Comparison of ENCODE assay signal across 19 cellular contexts in the genomic region with DNA sequence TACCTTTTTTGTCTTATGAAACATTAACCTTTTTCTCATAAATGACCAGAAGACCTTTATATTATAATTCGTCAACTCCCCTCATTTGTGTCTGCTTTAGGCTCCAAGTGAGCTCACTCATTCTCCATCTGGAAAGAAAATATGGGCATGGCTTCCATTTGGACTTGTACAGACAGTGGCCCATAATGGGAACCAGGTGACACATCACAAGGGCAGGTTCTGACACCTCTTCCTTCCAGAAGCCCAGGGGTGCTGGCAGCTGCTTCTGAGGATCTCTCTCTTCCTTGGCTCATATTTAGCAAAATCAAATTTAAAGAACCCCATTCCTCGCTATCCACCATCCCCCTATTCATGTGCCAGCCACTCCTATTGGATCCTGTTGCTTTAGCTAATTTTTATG.
DNase-seq lines count a peak whose midpoint lies in the region; ATAC-seq and TF ChIP-seq lines count a peak whose summit lies in the region.
"Had no signal": no experiment of that assay in that cellular context is flagged by ENCODE, and none has a peak within 500 bp of the region (broad histone marks: within the 10 kb centered on the region; RNA-seq: fewer than 3 reads in every experiment).

No MANE protein-coding gene starts in this region.

- H3K36me3 ChIP-seq in PC-3 (ENCODE audit: low read depth, low read length) = no peaks in the 10 kb centered on the region
- no peaks in the 10 kb centered on the region for H3K36me3 ChIP-seq in SJCRH30
- H3K36me3 ChIP-seq: HAP-1 had no signal

- peak overlapping the region; percentile 17; the same call in 1 of the 2 replicates for H2AFZ ChIP-seq in PC-3 (ENCODE audit: low read length)
- H2AFZ ChIP-seq: GM23248 had no signal

- H3K27me3 Mint-ChIP-seq in activated CD4-positive, alpha-beta T cell treated with anti-CD3 and anti-CD28 coated beads, Interleukin-2, amount 10 ng/mL, durations not matched to agents 24 days and 14 days = no peaks in the 10 kb centered on the region
- H3K27me3 Mint-ChIP-seq in activated CD4-positive, alpha-beta T cell treated with anti-CD3 and anti-CD28 coated beads, Interleukin-2, amount 10 ng/mL, durations not matched to agents 7 days and 5 days = no peaks in the 10 kb centered on the region
- H3K27me3 Mint-ChIP-seq: CD4-positive, alpha-beta memory T cell; IgD-negative memory B cell had no signal

- H3K27ac Mint-ChIP-seq in activated CD4-positive, alpha-beta T cell treated with anti-CD3 and anti-CD28 coated beads, Interleukin-2, amount 10 ng/mL, durations not matched to agents 24 days and 14 days = no peak overlapping the region
- H3K27ac Mint-ChIP-seq in activated CD4-positive, alpha-beta T cell treated with anti-CD3 and anti-CD28 coated beads, Interleukin-2, amount 10 ng/mL, durations not matched to agents 7 days and 5 days = no peak overlapping the region
- H3K27ac Mint-ChIP-seq: CD14-positive monocyte; CD4-positive, alpha-beta memory T cell; IgD-negative memory B cell had no signal

- TF ChIP-seq CTCF in PC-3 (conservative IDR thresholded peaks at IDR 0.05; ENCODE audit: low read depth, low read length) (no peak), epithelial cell of esophagus (IDR thresholded peaks at IDR 0.05; ENCODE audit: insufficient read depth, low read depth, low read length, missing control alignments) (no peak), foreskin keratinocyte (conservative IDR thresholded peaks at IDR 0.05) (no peak)

- H3K27me3 ChIP-seq in PC-3 (ENCODE audit: low read length) = no peaks in the 10 kb centered on the region
- no peaks in the 10 kb centered on the region for H3K27me3 ChIP-seq in foreskin keratinocyte
- 0 out of 2 replicates have a peak, but pooled peaks cover 2% of the 10 kb centered on the region for H3K27me3 ChIP-seq in SJCRH30
- H3K27me3 ChIP-seq: BLaER1 had no signal

- POLR2A ChIA-PET in activated CD4-positive, alpha-beta T cell treated with anti-CD3 and anti-CD28 coated beads, Interleukin-2, amount 10 ng/mL, durations not matched to agents 7 days and 5 days (lab: Charles Lee) = no interaction called here
- POLR2A ChIA-PET in PC-3 (lab: Charles Lee; ENCODE audit: unreplicated experiment) = no interaction called here

- CTCF ChIA-PET in activated CD4-positive, alpha-beta T cell treated with anti-CD3 and anti-CD28 coated beads, Interleukin-2, amount 10 ng/mL, durations not matched to agents 7 days and 5 days (lab: Charles Lee) = interaction anchor here (1.5 kb wide), 1 partner anchor 14 kb away, joined by 3 read pairs; no protein-coding TSS in a partner anchor
- CTCF ChIA-PET in PC-3 (lab: Charles Lee) = interaction anchor here (0.5 to 1.3 kb wide), 4 partner anchors 42 to 491 kb away, joined by 3 to 6 read pairs (median 4); no protein-coding TSS in a partner anchor

- H3K4me3 Mint-ChIP-seq in activated CD4-positive, alpha-beta T cell treated with anti-CD3 and anti-CD28 coated beads, Interleukin-2, amount 10 ng/mL, durations not matched to agents 24 days and 14 days = no peak overlapping the region
- no peak overlapping the region for H3K4me3 Mint-ChIP-seq in activated CD4-positive, alpha-beta T cell treated with anti-CD3 and anti-CD28 coated beads, Interleukin-2, amount 10 ng/mL, durations not matched to agents 7 days and 5 days
- H3K4me3 Mint-ChIP-seq: CD14-positive monocyte; CD4-positive, alpha-beta memory T cell; IgD-negative memory B cell had no signal

- H3K9me3 Mint-ChIP-seq in activated CD4-positive, alpha-beta T cell treated with anti-CD3 and anti-CD28 coated beads, Interleukin-2, amount 10 ng/mL, durations not matched to agents 24 days and 14 days = no peaks in the 10 kb centered on the region
- H3K9me3 Mint-ChIP-seq in activated CD4-positive, alpha-beta T cell treated with anti-CD3 and anti-CD28 coated beads, Interleukin-2, amount 10 ng/mL, durations not matched to agents 7 days and 5 days = no peaks in the 10 kb centered on the region
- H3K9me3 Mint-ChIP-seq: CD4-positive, alpha-beta memory T cell; IgD-negative memory B cell had no signal

- no peaks in the 10 kb centered on the region for H3F3A ChIP-seq in PC-3 (ENCODE audit: low read length, unreplicated experiment)

- H3K27ac ChIP-seq in PC-3 (ENCODE audit: low read length) = no peak overlapping the region
- H3K27ac ChIP-seq in foreskin keratinocyte = no peak overlapping the region
- no peak overlapping the region for H3K27ac ChIP-seq in SJCRH30
- H3K27ac ChIP-seq: BLaER1, GM23248 had no signal

- H3K4me2 ChIP-seq in PC-3 (ENCODE audit: low read length) = peak overlapping the region; percentile 21; the same call in 1 of the 2 replicates
- H3K4me2 ChIP-seq: BLaER1 had no signal

- H3K79me2 ChIP-seq in PC-3 (ENCODE audit: low read length) = no peaks in the 10 kb centered on the region

- H3K36me3 Mint-ChIP-seq in activated CD4-positive, alpha-beta T cell treated with anti-CD3 and anti-CD28 coated beads, Interleukin-2, amount 10 ng/mL, durations not matched to agents 24 days and 14 days (ENCODE audit: low read depth) = peaks cover 40% of the 10 kb centered on the region
- peaks cover 39% of the 10 kb centered on the region for H3K36me3 Mint-ChIP-seq in activated CD4-positive, alpha-beta T cell treated with anti-CD3 and anti-CD28 coated beads, Interleukin-2, amount 10 ng/mL, durations not matched to agents 7 days and 5 days (ENCODE audit: low read depth)

- intact Hi-C loops in activated CD4-positive, alpha-beta T cell treated with anti-CD3 and anti-CD28 coated beads, Interleukin-2, amount 10 ng/mL, durations not matched to agents 24 days and 14 days (cut with micrococcal nuclease) = no loop called here
- intact Hi-C loops in PC-3 (cut with micrococcal nuclease) = no loop called here

- H4K20me1 ChIP-seq in PC-3 (ENCODE audit: low read length) = no peaks in the 10 kb centered on the region
- H4K20me1 ChIP-seq: BLaER1 had no signal

- no peak overlapping the region for H3K9ac ChIP-seq in PC-3 (ENCODE audit: low read length)
- H3K9ac ChIP-seq: BLaER1, GM23248 had no signal

- no peaks in the 10 kb centered on the region for H3K9me2 ChIP-seq in PC-3 (replicated peaks; ENCODE audit: low read length)

- H3K4me1 Mint-ChIP-seq in activated CD4-positive, alpha-beta T cell treated with anti-CD3 and anti-CD28 coated beads, Interleukin-2, amount 10 ng/mL, durations not matched to agents 24 days and 14 days = peaks cover 9% of the 10 kb centered on the region
- peaks cover 4% of the 10 kb centered on the region for H3K4me1 Mint-ChIP-seq in activated CD4-positive, alpha-beta T cell treated with anti-CD3 and anti-CD28 coated beads, Interleukin-2, amount 10 ng/mL, durations not matched to agents 7 days and 5 days
- H3K4me1 Mint-ChIP-seq: CD14-positive monocyte; CD4-positive, alpha-beta memory T cell had no signal

- no peak for ATAC-seq in PC-3
- ATAC-seq in foreskin keratinocyte = peak; percentile 98
- no peak for ATAC-seq in HG03108 (IDR thresholded peaks at IDR 0.05; ENCODE audit: unreplicated experiment)
- ATAC-seq: GM12878, HepG2 had no signal

- H3K4me3 ChIP-seq in PC-3 (ENCODE audit: low read length) (no peak overlapping the region), epithelial cell of esophagus (ENCODE audit: low read length) (no peak overlapping the region), SJCRH30 (no peak overlapping the region)
- H3K4me3 ChIP-seq: BLaER1, GM12878, GM23248, HAP-1 had no signal

- H3K9me3 ChIP-seq in PC-3 (ENCODE audit: low read length) = no peaks in the 10 kb centered on the region
- H3K9me3 ChIP-seq in SJCRH30 (replicated peaks) = no peaks in the 10 kb centered on the region
- H3K9me3 ChIP-seq: BLaER1, HAP-1 had no signal

- peak; percentile 50 for DNase-seq in activated CD4-positive, alpha-beta T cell treated with anti-CD3 and anti-CD28 coated beads, Interleukin-2, amount 10 ng/mL, durations not matched to agents 24 days and 14 days
- DNase-seq in activated CD4-positive, alpha-beta T cell treated with anti-CD3 and anti-CD28 coated beads, Interleukin-2, amount 10 ng/mL, durations not matched to agents 7 days and 5 days = no peak
- DNase-seq in PC-3 (no peak), epithelial cell of esophagus (ENCODE audit: low read depth) (peak; percentile 93), foreskin keratinocyte (peak; percentile 76 to 89), SJCRH30 (no peak)
- DNase-seq in activated CD4-positive, CD25-positive, alpha-beta regulatory T cell (lab: John Stamatoyannopoulos, UW) = no peak
- DNase-seq: 8988T; CD4-positive, alpha-beta memory T cell; DMS153; EL; GM23248 had no signal

- H3K4me1 ChIP-seq in PC-3 (ENCODE audit: insufficient read depth, low read length) (no peaks in the 10 kb centered on the region), foreskin keratinocyte (peaks cover 11% of the 10 kb centered on the region), SJCRH30 (no peaks in the 10 kb centered on the region)
- H3K4me1 ChIP-seq: BLaER1, HAP-1 had no signal

- BruUV-seq in PC-3 (replicated peaks; lab: Mats Ljungman, UMichigan) = no TSS peak

Comparison
In these comparisons a context has a peak if more than half of its experiments do, and no peak if none do; other contexts are left out.
1. DNase-seq: peak in activated CD4-positive, alpha-beta T cell treated with anti-CD3 and anti-CD28 coated beads, Interleukin-2, amount 10 ng/mL, durations not matched to agents 24 days and 14 days (single experiment), epithelial cell of esophagus (single experiment) and foreskin keratinocyte (2 of 2); none in activated CD4-positive, alpha-beta T cell treated with anti-CD3 and anti-CD28 coated beads, Interleukin-2, amount 10 ng/mL, durations not matched to agents 7 days and 5 days (single experiment), PC-3 (single experiment), SJCRH30 (0 of 2) and activated CD4-positive, CD25-positive, alpha-beta regulatory T cell (0 of 4).